In the genomic region with DNA sequence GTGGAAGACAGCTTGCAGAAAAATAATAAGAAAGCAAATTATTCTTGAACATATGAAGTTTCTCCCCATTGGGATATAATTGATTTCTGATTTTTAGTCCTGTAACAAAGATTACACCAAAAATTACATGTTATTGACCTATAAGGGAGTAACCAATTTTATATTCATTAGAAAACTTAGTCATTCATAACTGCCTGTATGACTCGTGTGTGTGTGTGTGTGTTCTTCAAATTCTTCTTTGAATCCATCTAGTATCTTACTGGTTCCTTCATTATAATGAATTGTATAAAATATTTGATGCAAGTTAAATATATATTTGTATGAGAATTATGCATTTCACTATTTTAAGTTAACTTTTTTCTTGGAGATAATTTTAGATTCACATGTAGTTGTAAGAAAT, we compare ENCODE assay signal across 24 cellular contexts.
"Had no signal": no experiment of that assay in that cellular context is flagged by ENCODE, and none has a peak within 500 bp of the region (broad histone marks: within the 10 kb centered on the region; RNA-seq: fewer than 3 reads in every experiment).

No MANE protein-coding gene starts in this region.

- H3K9me3 ChIP-seq: colonic mucosa, esophagus muscularis mucosa, heart left ventricle, psoas muscle, right lobe of liver, spleen, testis, tibial nerve, upper lobe of right lung had no signal

- ATAC-seq: heart left ventricle; left colon; left ventricle myocardium superior; psoas muscle; right lobe of liver; stimulated activated memory B cell treated with anti-CD40 and anti-IgM and Interleukin-4, amounts not matched to agents 10 μg/mL and 1 μg/mL and 100 μg/mL, for 72 hours; upper lobe of right lung had no signal

- H3K79me2 ChIP-seq: parathyroid adenoma had no signal

- H3K4me1 ChIP-seq: colonic mucosa, parathyroid adenoma, psoas muscle, right lobe of liver, spleen, testis, tibial nerve, upper lobe of right lung had no signal

- H3K4me3 ChIP-seq: colonic mucosa, esophagus muscularis mucosa, heart left ventricle, lung, psoas muscle, right lobe of liver, spleen, testis, tibial nerve, upper lobe of right lung had no signal

- H3K27ac ChIP-seq: colonic mucosa, esophagus muscularis mucosa, heart left ventricle, parathyroid adenoma, psoas muscle, right lobe of liver, spleen, testis, tibial nerve, upper lobe of right lung had no signal

- DNase-seq: colonic mucosa; effector CD4-positive, alpha-beta T cell; endodermal cell; heart left ventricle; hippocampal formation; left colon; left ventricle myocardium superior; mesendoderm; naive B cell; occipital lobe; psoas muscle; retina; right lobe of liver; spleen; stimulated activated CD4-positive, alpha-beta T cell treated with anti-CD3 and anti-CD28 coated beads, Interleukin-15, amount 100 ng/mL, for 24 hours; stimulated activated CD4-positive, alpha-beta T cell treated with anti-CD3 and anti-CD28 coated beads, Interleukin-1b, Interleukin-23, amount 100 ng/mL, for 48 hours; stimulated activated CD4-positive, alpha-beta T cell treated with anti-CD3 and anti-CD28 coated beads, Interleukin-4, amount 100 ng/mL, for 24 hours; testis; upper lobe of right lung had no signal

- H3K9ac ChIP-seq: parathyroid adenoma had no signal

- H3K27me3 ChIP-seq: colonic mucosa, esophagus muscularis mucosa, heart left ventricle, right lobe of liver, spleen, testis, tibial nerve, upper lobe of right lung had no signal

- H2AFZ ChIP-seq: parathyroid adenoma had no signal

- H3K36me3 ChIP-seq: colonic mucosa, esophagus muscularis mucosa, heart left ventricle, right lobe of liver, spleen, tibial nerve, upper lobe of right lung had no signal
